1 cellular context compared by ENCODE assay signal in the genomic region with DNA sequence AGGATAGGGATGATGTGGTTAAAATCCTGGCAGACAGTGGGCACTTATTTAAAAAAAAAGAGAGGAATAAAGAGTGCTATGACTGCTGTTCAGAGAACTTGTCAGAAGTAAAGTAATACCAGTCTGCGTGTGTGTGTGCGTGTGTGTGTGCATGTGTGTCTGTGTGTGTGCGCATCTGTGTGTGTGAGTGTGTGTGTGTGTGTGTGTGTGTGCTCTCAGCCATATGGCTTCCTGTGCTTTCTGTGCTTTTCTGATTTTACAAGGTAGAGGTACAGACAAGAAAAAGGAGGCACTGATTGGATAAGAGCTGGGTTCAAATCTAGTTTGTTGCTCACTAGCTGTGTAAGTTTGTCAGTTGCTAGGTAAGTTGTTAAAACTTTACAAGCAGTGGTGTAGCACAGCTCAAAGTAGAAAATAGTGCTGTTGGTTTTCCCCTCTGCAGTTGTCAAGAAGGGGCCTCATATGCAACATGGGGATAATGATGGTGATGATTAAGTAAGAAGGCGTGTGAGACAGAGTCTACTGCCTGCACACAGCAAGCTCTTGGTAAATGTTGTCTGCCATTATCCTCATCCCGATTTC.
TF ChIP-seq lines count a peak whose summit lies in the region.

No MANE protein-coding gene starts in this region.

TF ChIP-seq in K562, 482 proteins besides CTCF, POLR2A, EP300 and RAD21 (continued from another document):
- TF ChIP-seq EWSR1 (IDR thresholded peaks at IDR 0.05; ENCODE audit: borderline replicate concordance, low read depth, partially characterized antibody) (peak; percentile 11), ZNF764 (CRISPR knock-in tag; IDR thresholded peaks at IDR 0.05; ENCODE audit: low read depth) (no peak), MCM3 (IDR thresholded peaks at IDR 0.05) (0 out of 2 replicates have a peak, but pooled peaks have one; percentile 31), NEUROD1 (IDR thresholded peaks at IDR 0.05; ENCODE audit: borderline replicate concordance, low read depth, low read length, partially characterized antibody) (no peak), ZNF175 (CRISPR knock-in tag; IDR thresholded peaks at IDR 0.05; ENCODE audit: low read depth) (no peak)
- TF ChIP-seq, protein P1, sequence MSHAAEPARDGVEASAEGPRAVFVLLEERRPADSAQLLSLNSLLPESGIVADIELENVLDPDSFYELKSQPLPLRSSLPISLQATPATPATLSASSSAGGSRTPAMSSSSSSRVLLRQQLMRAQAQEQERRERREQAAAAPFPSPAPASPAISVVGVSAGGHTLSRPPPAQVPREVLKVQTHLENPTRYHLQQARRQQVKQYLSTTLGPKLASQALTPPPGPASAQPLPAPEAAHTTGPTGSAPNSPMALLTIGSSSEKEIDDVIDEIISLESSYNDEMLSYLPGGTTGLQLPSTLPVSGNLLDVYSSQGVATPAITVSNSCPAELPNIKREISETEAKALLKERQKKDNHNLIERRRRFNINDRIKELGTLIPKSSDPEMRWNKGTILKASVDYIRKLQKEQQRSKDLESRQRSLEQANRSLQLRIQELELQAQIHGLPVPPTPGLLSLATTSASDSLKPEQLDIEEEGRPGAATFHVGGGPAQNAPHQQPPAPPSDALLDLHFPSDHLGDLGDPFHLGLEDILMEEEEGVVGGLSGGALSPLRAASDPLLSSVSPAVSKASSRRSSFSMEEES (CRISPR knock-in tag; IDR thresholded peaks at IDR 0.05) = no peak
- TF ChIP-seq, protein P2, sequence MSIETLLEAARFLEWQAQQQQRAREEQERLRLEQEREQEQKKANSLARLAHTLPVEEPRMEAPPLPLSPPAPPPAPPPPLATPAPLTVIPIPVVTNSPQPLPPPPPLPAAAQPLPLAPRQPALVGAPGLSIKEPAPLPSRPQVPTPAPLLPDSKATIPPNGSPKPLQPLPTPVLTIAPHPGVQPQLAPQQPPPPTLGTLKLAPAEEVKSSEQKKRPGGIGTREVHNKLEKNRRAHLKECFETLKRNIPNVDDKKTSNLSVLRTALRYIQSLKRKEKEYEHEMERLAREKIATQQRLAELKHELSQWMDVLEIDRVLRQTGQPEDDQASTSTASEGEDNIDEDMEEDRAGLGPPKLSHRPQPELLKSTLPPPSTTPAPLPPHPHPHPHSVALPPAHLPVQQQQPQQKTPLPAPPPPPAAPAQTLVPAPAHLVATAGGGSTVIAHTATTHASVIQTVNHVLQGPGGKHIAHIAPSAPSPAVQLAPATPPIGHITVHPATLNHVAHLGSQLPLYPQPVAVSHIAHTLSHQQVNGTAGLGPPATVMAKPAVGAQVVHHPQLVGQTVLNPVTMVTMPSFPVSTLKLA (conservative IDR thresholded peaks at IDR 0.05) = no peak
- TF ChIP-seq, protein P3, sequence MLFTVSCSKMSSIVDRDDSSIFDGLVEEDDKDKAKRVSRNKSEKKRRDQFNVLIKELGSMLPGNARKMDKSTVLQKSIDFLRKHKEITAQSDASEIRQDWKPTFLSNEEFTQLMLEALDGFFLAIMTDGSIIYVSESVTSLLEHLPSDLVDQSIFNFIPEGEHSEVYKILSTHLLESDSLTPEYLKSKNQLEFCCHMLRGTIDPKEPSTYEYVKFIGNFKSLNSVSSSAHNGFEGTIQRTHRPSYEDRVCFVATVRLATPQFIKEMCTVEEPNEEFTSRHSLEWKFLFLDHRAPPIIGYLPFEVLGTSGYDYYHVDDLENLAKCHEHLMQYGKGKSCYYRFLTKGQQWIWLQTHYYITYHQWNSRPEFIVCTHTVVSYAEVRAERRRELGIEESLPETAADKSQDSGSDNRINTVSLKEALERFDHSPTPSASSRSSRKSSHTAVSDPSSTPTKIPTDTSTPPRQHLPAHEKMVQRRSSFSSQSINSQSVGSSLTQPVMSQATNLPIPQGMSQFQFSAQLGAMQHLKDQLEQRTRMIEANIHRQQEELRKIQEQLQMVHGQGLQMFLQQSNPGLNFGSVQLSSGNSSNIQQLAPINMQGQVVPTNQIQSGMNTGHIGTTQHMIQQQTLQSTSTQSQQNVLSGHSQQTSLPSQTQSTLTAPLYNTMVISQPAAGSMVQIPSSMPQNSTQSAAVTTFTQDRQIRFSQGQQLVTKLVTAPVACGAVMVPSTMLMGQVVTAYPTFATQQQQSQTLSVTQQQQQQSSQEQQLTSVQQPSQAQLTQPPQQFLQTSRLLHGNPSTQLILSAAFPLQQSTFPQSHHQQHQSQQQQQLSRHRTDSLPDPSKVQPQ (CRISPR knock-in tag; IDR thresholded peaks at IDR 0.05; ENCODE audit: borderline replicate concordance) = no peak
